35 cellular contexts compared by ENCODE assay signal in genomic region chr2:143594745-143595144, GRCh38.
DNase-seq lines count a peak whose midpoint lies in the region; ATAC-seq, FAIRE-seq and TF ChIP-seq lines count a peak whose summit lies in the region.
"Had no signal": no experiment of that assay in that cellular context is flagged by ENCODE, and none has a peak within 500 bp of the region (broad histone marks: within the 10 kb centered on the region; RNA-seq: fewer than 3 reads in every experiment).

No MANE protein-coding gene starts in this region.

- no peak overlapping the region for H3K9ac ChIP-seq in neural cell (ENCODE audit: low read length)
- H3K9ac ChIP-seq: BLaER1; BLaER1 treated with 17β-estradiol and CSF1 and Interleukin-3, amounts not matched to agents 10 nM and 100 nM had no signal

- TF ChIP-seq CTCF in PC-9 (conservative IDR thresholded peaks at IDR 0.05): no peak
- TF ChIP-seq CTCF in neural cell (IDR thresholded peaks at IDR 0.05; ENCODE audit: poor library complexity, severe bottlenecking): no peak
- no peak for TF ChIP-seq CTCF in breast epithelium (IDR thresholded peaks at IDR 0.05)

- TF ChIP-seq EP300 in neural cell (conservative IDR thresholded peaks at IDR 0.05; ENCODE audit: poor library complexity, severe bottlenecking): peak; percentile 89

- H3K27ac Mint-ChIP-seq in stimulated activated effector memory CD8-positive, alpha-beta T cell treated with anti-CD3 and anti-CD28 coated beads, Interleukin-12 subunit alpha, Interleukin-12 subunit beta, amount 100 ng/mL, for 72 hours: no peak overlapping the region
- H3K27ac Mint-ChIP-seq: B cell; CD14-positive monocyte; CD4-positive, alpha-beta memory T cell; CD4-positive, alpha-beta T cell; CD4-positive, CD25-positive, alpha-beta regulatory T cell; CD8-positive, alpha-beta memory T cell; CD8-positive, alpha-beta T cell had no signal

- intact Hi-C loops in PC-9 (cut with micrococcal nuclease; ENCODE audit: unreplicated experiment) (no loop called here), breast epithelium (cut with DNase I; ENCODE audit: low total_unique reads) (no loop called here)

- H3K4me1 ChIP-seq in PC-9 (replicated peaks; ENCODE audit: insufficient read depth) (no peaks in the 10 kb centered on the region), breast epithelium (no peaks in the 10 kb centered on the region)
- H3K4me1 ChIP-seq: A549; BE2C; BLaER1; BLaER1 treated with 17β-estradiol and CSF1 and Interleukin-3, amounts not matched to agents 10 nM and 100 nM; Caco-2 had no signal

- no peaks in the 10 kb centered on the region for H3K9me3 Mint-ChIP-seq in stimulated activated effector memory CD8-positive, alpha-beta T cell treated with anti-CD3 and anti-CD28 coated beads, Interleukin-12 subunit alpha, Interleukin-12 subunit beta, amount 100 ng/mL, for 72 hours
- H3K9me3 Mint-ChIP-seq: CD14-positive monocyte; CD4-positive, alpha-beta T cell; CD4-positive, CD25-positive, alpha-beta regulatory T cell; CD8-positive, alpha-beta memory T cell; CD8-positive, alpha-beta T cell had no signal

- H3K36me3 Mint-ChIP-seq in stimulated activated effector memory CD8-positive, alpha-beta T cell treated with anti-CD3 and anti-CD28 coated beads, Interleukin-12 subunit alpha, Interleukin-12 subunit beta, amount 100 ng/mL, for 72 hours: peaks cover 5% of the 10 kb centered on the region

- no peak for ATAC-seq in stimulated activated effector memory CD8-positive, alpha-beta T cell treated with anti-CD3 and anti-CD28 coated beads, Interleukin-12 subunit alpha, Interleukin-12 subunit beta, amount 100 ng/mL, for 72 hours
- ATAC-seq: A549; CD8-positive, alpha-beta T cell had no signal

- FAIRE-seq in HTR-8/SVneo (lab: Jason Lieb, UNC): peak; percentile 26
- FAIRE-seq: A204.1, A549, D721Med had no signal

- no peak overlapping the region for H3K4me3 Mint-ChIP-seq in stimulated activated effector memory CD8-positive, alpha-beta T cell treated with anti-CD3 and anti-CD28 coated beads, Interleukin-12 subunit alpha, Interleukin-12 subunit beta, amount 100 ng/mL, for 72 hours
- H3K4me3 Mint-ChIP-seq: B cell; CD14-positive monocyte; CD4-positive, alpha-beta memory T cell; CD4-positive, alpha-beta T cell; CD4-positive, CD25-positive, alpha-beta regulatory T cell; CD8-positive, alpha-beta memory T cell; CD8-positive, alpha-beta T cell had no signal

- H4K20me1 ChIP-seq in PC-9 (ENCODE audit: insufficient read depth) (no peaks in the 10 kb centered on the region), neural cell (ENCODE audit: insufficient read depth) (no peaks in the 10 kb centered on the region)
- H4K20me1 ChIP-seq: BLaER1; BLaER1 treated with 17β-estradiol and CSF1 and Interleukin-3, amounts not matched to agents 10 nM and 100 nM had no signal

- H3K27ac ChIP-seq in PC-9: no peak overlapping the region
- H3K27ac ChIP-seq in neural cell (ENCODE audit: low read length): no peak overlapping the region
- no peak overlapping the region for H3K27ac ChIP-seq in breast epithelium
- H3K27ac ChIP-seq: 22Rv1; A549; BLaER1; BLaER1 treated with 17β-estradiol and CSF1 and Interleukin-3, amounts not matched to agents 10 nM and 100 nM; C4-2B had no signal

- POLR2A ChIA-PET in PC-9 (lab: Charles Lee; ENCODE audit: unreplicated experiment): no interaction called here

- no peaks in the 10 kb centered on the region for H3K79me2 ChIP-seq in PC-9 (ENCODE audit: low read depth)
- no peaks in the 10 kb centered on the region for H3K79me2 ChIP-seq in neural cell (replicated peaks; ENCODE audit: insufficient read depth, low read length)

- H3K4me2 ChIP-seq in PC-9 (no peak overlapping the region), neural cell (ENCODE audit: low read length) (no peak overlapping the region)
- H3K4me2 ChIP-seq: A549; BLaER1; BLaER1 treated with 17β-estradiol and CSF1 and Interleukin-3, amounts not matched to agents 10 nM and 100 nM had no signal

- no peaks in the 10 kb centered on the region for H3K9me2 ChIP-seq in PC-9 (ENCODE audit: insufficient read depth)
- H3K9me2 ChIP-seq in neural cell (ENCODE audit: insufficient read depth, low read length): no peaks in the 10 kb centered on the region

- H2AFZ ChIP-seq in PC-9: 0 out of 2 replicates have a peak overlapping the region, but pooled peaks have one; percentile 45
- no peak overlapping the region for H2AFZ ChIP-seq in neural cell (ENCODE audit: low read depth, low read length)

- H3K4me1 Mint-ChIP-seq in stimulated activated effector memory CD8-positive, alpha-beta T cell treated with anti-CD3 and anti-CD28 coated beads, Interleukin-12 subunit alpha, Interleukin-12 subunit beta, amount 100 ng/mL, for 72 hours: no peaks in the 10 kb centered on the region
- H3K4me1 Mint-ChIP-seq: B cell, CD14-positive monocyte had no signal

- no peaks in the 10 kb centered on the region for H3K27me3 ChIP-seq in PC-9 (ENCODE audit: insufficient read depth, low read depth)
- no peaks in the 10 kb centered on the region for H3K27me3 ChIP-seq in neural cell (ENCODE audit: insufficient read depth, low read depth, low read length)
- no peaks in the 10 kb centered on the region for H3K27me3 ChIP-seq in breast epithelium
- H3K27me3 ChIP-seq: BE2C; BLaER1; BLaER1 treated with 17β-estradiol and CSF1 and Interleukin-3, amounts not matched to agents 10 nM and 100 nM had no signal

- no peaks in the 10 kb centered on the region for H3K9me3 ChIP-seq in PC-9 (ENCODE audit: insufficient read depth, low read depth)
- no peaks in the 10 kb centered on the region for H3K9me3 ChIP-seq in neural cell (ENCODE audit: low read length)
- no peaks in the 10 kb centered on the region for H3K9me3 ChIP-seq in breast epithelium
- H3K9me3 ChIP-seq: A549; BE2C; BLaER1; BLaER1 treated with 17β-estradiol and CSF1 and Interleukin-3, amounts not matched to agents 10 nM and 100 nM; Caco-2 had no signal

- H3K4me3 ChIP-seq in PC-9 (no peak overlapping the region), neural cell (ENCODE audit: low read length) (no peak overlapping the region), breast epithelium (no peak overlapping the region)
- H3K4me3 ChIP-seq: A549; BLaER1; BLaER1 treated with 17β-estradiol and CSF1 and Interleukin-3, amounts not matched to agents 10 nM and 100 nM had no signal

- H3F3A ChIP-seq in PC-9 (ENCODE audit: insufficient read depth, low read depth) (no peaks in the 10 kb centered on the region), neural cell (ENCODE audit: insufficient read depth, low read length, poor library complexity, severe bottlenecking) (no peaks in the 10 kb centered on the region)

- BruUV-seq in PC-9 (replicated peaks; lab: Mats Ljungman, UMichigan): no TSS peak

- CTCF ChIA-PET in PC-9 (lab: Charles Lee): no interaction called here

- no peak for TF ChIP-seq RAD21 in neural cell (conservative IDR thresholded peaks at IDR 0.05)

- DNase-seq in HTR-8/SVneo (ENCODE audit: insufficient read length, low spot score): no peak
- no peak for DNase-seq in PC-9
- no peak for DNase-seq in stimulated activated effector memory CD8-positive, alpha-beta T cell treated with anti-CD3 and anti-CD28 coated beads, Interleukin-12 subunit alpha, Interleukin-12 subunit beta, amount 100 ng/mL, for 72 hours (ENCODE audit: low spot score in 2 of 2)
- no peak for DNase-seq in breast epithelium (ENCODE audit: low spot score in 2 of 2)
- DNase-seq in NCI-H526 treated with DMSO at 0.1 percent for 48 hours (lab: John Stamatoyannopoulos, UW): no peak
- DNase-seq: 8988T; ACHN; AML-193; BE2C; C1 segment of cervical spinal cord; Caco-2; Calu3; CD4-positive, alpha-beta memory T cell; CD4-positive, alpha-beta T cell; CD4-positive, CD25-positive, alpha-beta regulatory T cell; CD8-positive, alpha-beta memory T cell; CD8-positive, alpha-beta T cell; COR-L47; DMS 273 treated with DMSO at 0.1 percent for 48 hours; DMS153; DMS53; DMS79; DMS79 treated with DMSO at 0.1 percent for 48 hours; DND-41; EL had no signal

- H3K36me3 ChIP-seq in PC-9 (ENCODE audit: low read depth) (no peaks in the 10 kb centered on the region), neural cell (ENCODE audit: insufficient read depth, low read length) (no peaks in the 10 kb centered on the region), breast epithelium (no peaks in the 10 kb centered on the region)
- H3K36me3 ChIP-seq: BE2C, BLaER1 had no signal

- no peak for TF ChIP-seq POLR2A in breast epithelium (IDR thresholded peaks at IDR 0.05)

TF ChIP-seq in neural cell, 6 proteins besides CTCF, POLR2A, EP300 and RAD21:
- TF ChIP-seq REST (IDR thresholded peaks at IDR 0.05; ENCODE audit: borderline replicate concordance) (peak; percentile 61), MXI1 (conservative IDR thresholded peaks at IDR 0.05; ENCODE audit: poor library complexity, severe bottlenecking) (no peak), POLR2AphosphoS5 (IDR thresholded peaks at IDR 0.05) (peak; percentile 70)
TF ChIP-seq in neural cell: peak in this region for 2.
